1 cellular context compared by ENCODE assay signal in the genomic region with DNA sequence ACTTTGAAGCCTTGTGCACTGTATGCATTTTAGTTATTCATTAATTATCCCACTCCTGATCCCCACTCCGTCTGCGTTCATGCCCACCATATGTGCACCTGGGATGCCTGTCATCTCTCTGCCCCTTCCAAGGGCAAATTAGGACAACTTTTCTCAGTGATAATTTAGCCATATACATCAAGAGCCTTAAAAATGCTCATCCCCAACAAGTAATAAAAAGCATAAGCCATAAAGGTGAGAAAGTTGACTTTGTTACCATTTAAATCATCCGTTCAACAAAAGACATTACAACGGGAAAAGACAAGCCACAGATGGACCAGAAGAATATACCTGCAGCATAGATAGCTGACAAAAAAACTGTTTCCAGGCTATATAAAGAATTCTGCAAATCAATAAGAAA.
TF ChIP-seq lines count a peak whose summit lies in the region.

No MANE protein-coding gene starts in this region.

TF ChIP-seq in HepG2, 621 proteins besides CTCF, POLR2A, EP300 and RAD21 (continued from another document):
- TF ChIP-seq GMEB2 (CRISPR knock-in tag; IDR thresholded peaks at IDR 0.05; ENCODE audit: low read depth) = no peak
- TF ChIP-seq TBL1XR1 (IDR thresholded peaks at IDR 0.05; ENCODE audit: borderline replicate concordance, low read length, partially characterized antibody) = no peak
- TF ChIP-seq RFXANK (CRISPR knock-in tag; IDR thresholded peaks at IDR 0.05) = no peak
- TF ChIP-seq, protein P1, sequence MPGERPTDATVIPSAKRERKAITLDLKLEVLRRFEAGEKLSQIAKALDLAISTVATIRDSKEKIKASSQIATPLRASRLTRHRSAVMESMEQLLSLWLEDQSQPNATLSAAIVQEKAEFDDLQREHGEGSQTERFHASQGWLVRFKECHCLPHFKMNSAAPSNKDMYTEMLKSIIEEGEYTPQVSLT (CRISPR knock-in tag; IDR thresholded peaks at IDR 0.05; ENCODE audit: borderline replicate concordance, low read depth) = no peak
- no peak for TF ChIP-seq ZEB1 (IDR thresholded peaks at IDR 0.05; ENCODE audit: insufficient replicate concordance, low read depth)
- TF ChIP-seq, protein P2, sequence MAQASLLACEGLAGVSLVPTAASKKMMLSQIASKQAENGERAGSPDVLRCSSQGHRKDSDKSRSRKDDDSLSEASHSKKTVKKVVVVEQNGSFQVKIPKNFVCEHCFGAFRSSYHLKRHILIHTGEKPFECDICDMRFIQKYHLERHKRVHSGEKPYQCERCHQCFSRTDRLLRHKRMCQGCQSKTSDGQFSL (CRISPR knock-in tag; IDR thresholded peaks at IDR 0.05) = no peak
